In genomic region chr11:61345170-61345610, GRCh38 we compare ENCODE assay signal across 17 cellular contexts. TPM values are rescaled to one million over a fixed set of nuclear protein-coding genes. Genes with fewer than 3 reads are reported as not detected.
DNase-seq lines count a peak whose midpoint lies in the region; ATAC-seq and TF ChIP-seq lines count a peak whose summit lies in the region.
"Had no signal": no experiment of that assay in that cellular context is flagged by ENCODE, and none has a peak within 500 bp of the region (broad histone marks: within the 10 kb centered on the region; RNA-seq: fewer than 3 reads in every experiment).

No MANE protein-coding gene starts in this region.

- H3K4me3 ChIP-seq in OCI-LY1 (ENCODE audit: low read depth, low read length, poor library complexity, severe bottlenecking) (no peak overlapping the region), fibroblast of villous mesenchyme (ENCODE audit: low read depth, low read length) (no peak overlapping the region), thyroid gland (replicated peaks in 1 of 3) (no peak overlapping the region)
- H3K4me3 ChIP-seq: gastroesophageal sphincter, mucosa of descending colon, SK-N-MC had no signal

- H3K4me1 ChIP-seq in OCI-LY1 (ENCODE audit: insufficient read depth, low read length, severe bottlenecking) (no peaks in the 10 kb centered on the region), thyroid gland (no peaks in the 10 kb centered on the region), foreskin keratinocyte (no peaks in the 10 kb centered on the region)
- H3K4me1 ChIP-seq: gastroesophageal sphincter had no signal

- H3K4me3 Mint-ChIP-seq in stimulated activated naive B cell treated with anti-CD40 and anti-IgM and Interleukin-4, amounts not matched to agents 10 μg/mL and 1 μg/mL and 100 μg/mL, for 72 hours = no peak overlapping the region
- H3K4me3 Mint-ChIP-seq in mesothelial cell of epicardium = no peak overlapping the region
- H3K4me3 Mint-ChIP-seq: CD4-positive, CD25-positive, alpha-beta regulatory T cell had no signal

- no peaks in the 10 kb centered on the region for H3K27me3 ChIP-seq in OCI-LY1 (ENCODE audit: insufficient read depth, low read length)
- H3K27me3 ChIP-seq in thyroid gland = no peaks in the 10 kb centered on the region
- no peaks in the 10 kb centered on the region for H3K27me3 ChIP-seq in foreskin keratinocyte
- H3K27me3 ChIP-seq: gastroesophageal sphincter had no signal

- H3K9me2 ChIP-seq in OCI-LY1 (ENCODE audit: low read depth, low read length) = no peaks in the 10 kb centered on the region

- TF ChIP-seq POLR2A in thyroid gland (IDR thresholded peaks at IDR 0.05) = no peak

- no peaks in the 10 kb centered on the region; the same call in 1 of the 2 replicates for H3F3A ChIP-seq in OCI-LY1 (ENCODE audit: insufficient read depth, low read length)

- 61% methylated on average over 4 of the region's 4 CpGs; no CpG with 5 or more reads in 1 of the 2 donors for whole genome bisulfite sequencing in thyroid gland, 2 donors

- H3K27ac ChIP-seq in OCI-LY1 (ENCODE audit: low read depth, low read length, poor library complexity, severe bottlenecking) = peak overlapping the region; percentile 1
- no peak overlapping the region for H3K27ac ChIP-seq in thyroid gland
- H3K27ac ChIP-seq in foreskin keratinocyte = no peak overlapping the region
- H3K27ac ChIP-seq: gastroesophageal sphincter, SK-N-MC had no signal

- TF ChIP-seq CTCF in OCI-LY1 (IDR thresholded peaks at IDR 0.05; ENCODE audit: low read length) = no peak
- TF ChIP-seq CTCF in fibroblast of villous mesenchyme (IDR thresholded peaks at IDR 0.05; ENCODE audit: insufficient read depth, low read depth, low read length) = no peak
- TF ChIP-seq CTCF in thyroid gland (IDR thresholded peaks at IDR 0.05) = no peak
- TF ChIP-seq CTCF in foreskin keratinocyte (conservative IDR thresholded peaks at IDR 0.05) = no peak
- TF ChIP-seq CTCF in mesothelial cell of epicardium (IDR thresholded peaks at IDR 0.05; ENCODE audit: unreplicated experiment) = no peak

- H2AFZ ChIP-seq in OCI-LY1 (ENCODE audit: low read length) = no peak overlapping the region

- H3K9me3 ChIP-seq in OCI-LY1 (ENCODE audit: low read length) (no peaks in the 10 kb centered on the region), thyroid gland (no peaks in the 10 kb centered on the region)
- H3K9me3 ChIP-seq: gastroesophageal sphincter, mucosa of descending colon had no signal

- H3K27me3 Mint-ChIP-seq in stimulated activated naive B cell treated with anti-CD40 and anti-IgM and Interleukin-4, amounts not matched to agents 10 μg/mL and 1 μg/mL and 100 μg/mL, for 72 hours = no peaks in the 10 kb centered on the region
- no peaks in the 10 kb centered on the region for H3K27me3 Mint-ChIP-seq in mesothelial cell of epicardium (ENCODE audit: low read depth)
- H3K27me3 Mint-ChIP-seq: CD4-positive, CD25-positive, alpha-beta regulatory T cell had no signal

- no peak overlapping the region for H3K4me2 ChIP-seq in OCI-LY1 (ENCODE audit: low read length)

- peaks cover 31 to 59% of the 10 kb centered on the region in 2 donors for H3K4me1 Mint-ChIP-seq in stimulated activated naive B cell treated with anti-CD40 and anti-IgM and Interleukin-4, amounts not matched to agents 10 μg/mL and 1 μg/mL and 100 μg/mL, for 72 hours
- H3K4me1 Mint-ChIP-seq in mesothelial cell of epicardium = no peaks in the 10 kb centered on the region

- H3K79me2 ChIP-seq in OCI-LY1 (ENCODE audit: insufficient read depth, low read length) = no peaks in the 10 kb centered on the region

- H4K20me1 ChIP-seq in OCI-LY1 (ENCODE audit: insufficient read depth, low read length) = no peaks in the 10 kb centered on the region

- no peaks in the 10 kb centered on the region for H3K9me3 Mint-ChIP-seq in stimulated activated naive B cell treated with anti-CD40 and anti-IgM and Interleukin-4, amounts not matched to agents 10 μg/mL and 1 μg/mL and 100 μg/mL, for 72 hours
- no peaks in the 10 kb centered on the region for H3K9me3 Mint-ChIP-seq in mesothelial cell of epicardium
- H3K9me3 Mint-ChIP-seq: CD4-positive, CD25-positive, alpha-beta regulatory T cell had no signal

- H3K9ac ChIP-seq in OCI-LY1 (ENCODE audit: low read length) = no peak overlapping the region; the same call in 1 of the 2 replicates

- H3K27ac Mint-ChIP-seq in stimulated activated naive B cell treated with anti-CD40 and anti-IgM and Interleukin-4, amounts not matched to agents 10 μg/mL and 1 μg/mL and 100 μg/mL, for 72 hours = peak overlapping the region; percentile 65
- H3K27ac Mint-ChIP-seq in mesothelial cell of epicardium = no peak overlapping the region

- intact Hi-C loops in thyroid gland (cut with DNase I) = no loop called here

- peaks cover 38 to 63% of the 10 kb centered on the region in 2 donors for H3K36me3 Mint-ChIP-seq in stimulated activated naive B cell treated with anti-CD40 and anti-IgM and Interleukin-4, amounts not matched to agents 10 μg/mL and 1 μg/mL and 100 μg/mL, for 72 hours
- peaks cover 14% of the 10 kb centered on the region for H3K36me3 Mint-ChIP-seq in mesothelial cell of epicardium

- DNase-seq in GM03348 (ENCODE audit: low spot score) (peak; percentile 71), fibroblast of villous mesenchyme (ENCODE audit: low read depth) (peak; percentile 25), thyroid gland (no peak), foreskin keratinocyte (no peak), mesothelial cell of epicardium (ENCODE audit: low spot score in 2 of 2, unreplicated experiment in 2 of 2) (no peak)
- DNase-seq in stimulated activated naive B cell treated with anti-CD40 and anti-IgM and Interleukin-4, amounts not matched to agents 10 μg/mL and 1 μg/mL and 100 μg/mL, for 72 hours = no peak
- DNase-seq: activated naive CD4-positive, alpha-beta T cell; CD4-positive, CD25-positive, alpha-beta regulatory T cell; effector CD4-positive, alpha-beta T cell; KBM-7; mucosa of descending colon; NCI-H1436; stimulated activated CD4-positive, alpha-beta T cell treated with anti-CD3 and anti-CD28 coated beads, Interleukin-2, amount 100 ng/mL, for 48 hours had no signal

- peaks cover 77% of the 10 kb centered on the region for H3K36me3 ChIP-seq in OCI-LY1 (ENCODE audit: insufficient read depth, low read length)
- H3K36me3 ChIP-seq in thyroid gland = peaks cover 13 to 18% of the 10 kb centered on the region in 2 donors

- peak in 1 of 2 donors; percentile 21 for ATAC-seq in stimulated activated naive B cell treated with anti-CD40 and anti-IgM and Interleukin-4, amounts not matched to agents 10 μg/mL and 1 μg/mL and 100 μg/mL, for 72 hours (replicated peaks)
- ATAC-seq in GM19463 (IDR thresholded peaks at IDR 0.05; ENCODE audit: unreplicated experiment) = no peak
- no peak for ATAC-seq in foreskin keratinocyte
- ATAC-seq: gastroesophageal sphincter had no signal

RNA-seq across cellular contexts. Expression of gene TKFC, which starts 12.2 kb away (rescaled TPM):
- total RNA-seq in fibroblast of villous mesenchyme (22.9 and 23.7 TPM in 2 replicates), thyroid gland (10 to 100 TPM; 27.0 to 62.8 (median 43.6) TPM), foreskin keratinocyte (26.2 and 26.6 TPM in 2 replicates), mesothelial cell of epicardium (74.0 to 83.6 TPM (median 75.8 TPM) in 3 replicates)
- 31.4 and 32.4 TPM in 2 replicates for polyA plus RNA-seq in foreskin keratinocyte

RNA-seq across cellular contexts. Expression of gene DDB1, which starts 12.3 kb away (rescaled TPM):
- total RNA-seq in fibroblast of villous mesenchyme (252 and 335 TPM in 2 replicates), thyroid gland (100 to 1,000 TPM; 132 to 211 (median 182) TPM), foreskin keratinocyte (188 and 189 TPM in 2 replicates), mesothelial cell of epicardium (253 to 266 TPM (median 263 TPM) in 3 replicates)
- 144 and 146 TPM in 2 replicates for polyA plus RNA-seq in foreskin keratinocyte

RNA-seq across cellular contexts. Expression of gene CYB561A3, which starts 16.5 kb away (rescaled TPM):
- 124 and 144 TPM in 2 replicates for total RNA-seq in fibroblast of villous mesenchyme
- total RNA-seq in thyroid gland = 10 to 100 TPM; 39.3 to 62.8 (median 49.7) TPM
- total RNA-seq in foreskin keratinocyte = 40.1 and 42.5 TPM in 2 replicates
- 43.0 and 44.7 TPM in 2 replicates for polyA plus RNA-seq in foreskin keratinocyte
- total RNA-seq in mesothelial cell of epicardium = 26.3 to 31.8 TPM (median 28.0 TPM) in 3 replicates

RNA-seq across cellular contexts. Expression of gene TMEM138, which starts 17.0 kb away (rescaled TPM):
- total RNA-seq in fibroblast of villous mesenchyme = 45.7 and 59.2 TPM in 2 replicates
- 10 to 100 TPM; 25.3 to 37.1 (median 31.5) TPM for total RNA-seq in thyroid gland
- 41.4 and 46.2 TPM in 2 replicates for total RNA-seq in foreskin keratinocyte
- polyA plus RNA-seq in foreskin keratinocyte = 74.4 and 78.1 TPM in 2 replicates
- 48.4 to 51.5 TPM (median 49.2 TPM) in 3 replicates for total RNA-seq in mesothelial cell of epicardium

RNA-seq across cellular contexts. Expression of gene TMEM216, which starts 47.2 kb away (rescaled TPM):
- total RNA-seq in fibroblast of villous mesenchyme (10.6 and 14.2 TPM in 2 replicates), thyroid gland (10 to 100 TPM; 13.3 to 26.6 (median 21.0) TPM), foreskin keratinocyte (10.6 and 11.6 TPM in 2 replicates), mesothelial cell of epicardium (22.2 to 26.1 TPM (median 22.5 TPM) in 3 replicates)
- polyA plus RNA-seq in foreskin keratinocyte = 12.0 and 16.7 TPM in 2 replicates

Comparison
In these comparisons a context has a peak if more than half of its experiments do, and no peak if none do; other contexts are left out.
1. DNase-seq: peak in GM03348 (single experiment) and fibroblast of villous mesenchyme (single experiment); none in stimulated activated naive B cell treated with anti-CD40 and anti-IgM and Interleukin-4, amounts not matched to agents 10 μg/mL and 1 μg/mL and 100 μg/mL, for 72 hours (single experiment), thyroid gland (0 of 2), foreskin keratinocyte (0 of 2) and mesothelial cell of epicardium (0 of 2).